10 cellular contexts compared by ENCODE assay signal in the genomic region with DNA sequence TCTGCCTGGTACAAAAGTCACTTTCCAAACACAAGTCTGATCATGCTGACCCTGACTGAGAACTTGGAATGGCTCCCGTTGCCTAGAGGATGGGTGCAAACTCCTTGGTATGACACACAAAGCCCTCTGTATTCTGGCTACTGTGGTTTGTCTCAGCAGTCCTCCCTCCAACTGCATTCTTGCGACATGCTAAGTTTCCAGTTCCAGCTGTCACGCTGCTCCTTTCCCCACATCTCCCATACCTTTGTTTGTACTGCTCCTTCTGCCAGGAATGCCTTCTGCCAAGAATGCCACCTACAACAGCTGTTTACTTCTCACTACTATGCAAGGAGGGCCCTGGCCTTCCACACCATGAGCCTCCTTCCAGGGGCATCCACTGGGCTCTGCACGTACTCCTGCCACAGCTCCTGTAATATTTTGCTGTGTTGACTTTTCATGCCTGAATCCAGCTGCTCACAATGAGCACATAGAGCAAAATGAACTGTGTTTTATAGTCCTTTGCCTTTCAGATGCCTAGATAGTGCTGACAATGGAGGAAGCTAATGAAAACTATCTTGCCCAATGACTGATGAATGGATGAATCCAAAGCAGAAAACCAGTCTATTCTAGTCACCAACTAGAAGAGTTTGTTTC.
DNase-seq lines count a peak whose midpoint lies in the region; ATAC-seq, FAIRE-seq and TF ChIP-seq lines count a peak whose summit lies in the region.
"Had no signal": no experiment of that assay in that cellular context is flagged by ENCODE, and none has a peak within 500 bp of the region (broad histone marks: within the 10 kb centered on the region; RNA-seq: fewer than 3 reads in every experiment).

No MANE protein-coding gene starts in this region.

- H4K20me1 ChIP-seq in IMR-90 (ENCODE audit: insufficient read depth, low read length): no peaks in the 10 kb centered on the region
- no peaks in the 10 kb centered on the region for H4K20me1 ChIP-seq in keratinocyte (ENCODE audit: control insufficient read depth, extremely low read depth, insufficient read depth, low read length)

- H3K27ac ChIP-seq in IMR-90 (ENCODE audit: insufficient read depth, low read length) (no peak overlapping the region), keratinocyte (ENCODE audit: control insufficient read depth, insufficient read depth, low read length) (peak overlapping the region; percentile 95), substantia nigra (ENCODE audit: low read depth, low read length, poor library complexity, severe bottlenecking) (no peak overlapping the region), A673 (ENCODE audit: low read depth, low read length, poor library complexity, severe bottlenecking) (no peak overlapping the region)

- H3K4me1 ChIP-seq in IMR-90 (ENCODE audit: control insufficient read depth, insufficient read depth, low read length) (peaks cover 9% of the 10 kb centered on the region), adipocyte (ENCODE audit: control insufficient read depth, insufficient read depth, low read length) (peaks cover 12% of the 10 kb centered on the region), keratinocyte (ENCODE audit: control insufficient read depth, extremely low read depth, insufficient read depth, low read length) (peaks cover 26% of the 10 kb centered on the region), A673 (ENCODE audit: insufficient read depth, low read length, poor library complexity, severe bottlenecking) (no peaks in the 10 kb centered on the region)

- H2BK120ac ChIP-seq in IMR-90 (ENCODE audit: low read depth, low read length): peak overlapping the region; percentile 57

- H2AFZ ChIP-seq in IMR-90 (replicated peaks; ENCODE audit: low read length, poor library complexity) (peak overlapping the region; percentile 80), keratinocyte (ENCODE audit: control insufficient read depth, low read length) (peak overlapping the region; percentile 51)

- no peaks in the 10 kb centered on the region for H3K79me1 ChIP-seq in IMR-90 (ENCODE audit: low read depth in 1 of 2, low read length in 2 of 2)

- H2AK5ac ChIP-seq in IMR-90 (ENCODE audit: low read depth, low read length): no peak overlapping the region

- CTCF ChIA-PET in IMR-90 (lab: Yijun Ruan, JAX) (no interaction called here), A673 (lab: Charles Lee) (no interaction called here)

- intact Hi-C loops in IMR-90 (cut with micrococcal nuclease) (no loop called here), A673 (cut with micrococcal nuclease; ENCODE audit: unreplicated experiment) (loop anchor here (10.0 kb wide), 1 partner anchor 543 kb away; the partner anchor contains the start of gene EFNB2)

- H3K36me3 ChIP-seq in IMR-90 (ENCODE audit: control insufficient read depth, insufficient read depth, low read length) (no peaks in the 10 kb centered on the region), adipocyte (ENCODE audit: control insufficient read depth, insufficient read depth, low read length, severe bottlenecking) (no peaks in the 10 kb centered on the region), keratinocyte (ENCODE audit: control insufficient read depth in 2 of 2, extremely low read depth in 1 of 2, insufficient read depth in 2 of 2, low read length in 2 of 2) (no peaks in the 10 kb centered on the region), A673 (ENCODE audit: insufficient read depth, low read length, poor library complexity, severe bottlenecking) (no peaks in the 10 kb centered on the region)

- no peak for TF ChIP-seq CTCF in IMR-90 (conservative IDR thresholded peaks at IDR 0.05; ENCODE audit: low read depth, low read length)
- TF ChIP-seq CTCF in keratinocyte (optimal IDR thresholded peaks at IDR 0.05 in 1 of 3, IDR thresholded peaks at IDR 0.05 in 1 of 3, conservative IDR thresholded peaks at IDR 0.05 in 1 of 3; ENCODE audit: extremely low read depth in 1 of 3, insufficient read depth in 2 of 3, low read length in 3 of 3): peak in 2 of 3 experiments; percentile 26 to 28
- no peak for TF ChIP-seq CTCF in A673 (conservative IDR thresholded peaks at IDR 0.05; ENCODE audit: low read depth, low read length)

- TF ChIP-seq POLR2A in IMR-90 (IDR thresholded peaks at IDR 0.05; ENCODE audit: low read depth, low read length): no peak

- POLR2A ChIA-PET in IMR-90 (lab: Charles Lee; ENCODE audit: unreplicated experiment): no interaction called here
- POLR2A ChIA-PET in A673 (lab: Charles Lee; ENCODE audit: low non-redundant PET): no interaction called here

- BruUV-seq in IMR-90 (replicated peaks; lab: Mats Ljungman, UMichigan) (no TSS peak), A673 (replicated peaks; lab: Mats Ljungman, UMichigan) (no TSS peak)

- peak overlapping the region in 1 of 2 experiments; percentile 7; a peak in 1 of 4 replicates for H4K8ac ChIP-seq in IMR-90 (ENCODE audit: low read depth in 2 of 2, low read length in 2 of 2)

- H3K4me2 ChIP-seq in IMR-90 (ENCODE audit: low read depth, low read length) (peak overlapping the region; percentile 5), keratinocyte (ENCODE audit: control insufficient read depth, extremely low read depth, insufficient read depth, low read depth, low read length) (peak overlapping the region; percentile 71)

- H3K27me3 ChIP-seq in IMR-90 (ENCODE audit: control insufficient read depth, insufficient read depth, low read length): no peaks in the 10 kb centered on the region
- H3K27me3 ChIP-seq in adipocyte (replicated peaks; ENCODE audit: control insufficient read depth, insufficient read depth, low read length): no peaks in the 10 kb centered on the region
- no peaks in the 10 kb centered on the region for H3K27me3 ChIP-seq in keratinocyte (ENCODE audit: control insufficient read depth, extremely low read depth, insufficient read depth, low read length)
- H3K27me3 ChIP-seq in A673 (replicated peaks; ENCODE audit: insufficient read depth, low read depth, low read length, poor library complexity): no peaks in the 10 kb centered on the region

- peak; percentile 100 for FAIRE-seq in keratinocyte (lab: Jason Lieb, UNC)

- H2AK9ac ChIP-seq in IMR-90 (replicated peaks; ENCODE audit: low read depth, low read length, poor library complexity): peak overlapping the region; percentile 47

- DNase-seq in IMR-90 (peak; percentile 80), adipocyte (ENCODE audit: low read depth) (peak; percentile 57), keratinocyte (ENCODE audit: low read depth, low spot score) (peak; percentile 100), substantia nigra (lab: John Stamatoyannopoulos, UW) (peak in 29 of 49 donors; percentile 1 to 71 (median 12)), A673 (ENCODE audit: low spot score) (no peak), NCI-H2081 treated with DMSO at 0.1 percent for 48 hours (lab: John Stamatoyannopoulos, UW) (no peak)
- DNase-seq: activated CD8-positive, alpha-beta memory T cell treated with anti-CD3 and anti-CD28 coated beads for 24 hours; cerebellar nuclear complex; stimulated activated CD4-positive, alpha-beta T cell treated with anti-CD3 and anti-CD28 coated beads, Interleukin-1b, Interleukin-23, amount 100 ng/mL, for 48 hours had no signal

- H3K4me3 ChIP-seq in IMR-90 (ENCODE audit: insufficient read depth, low read depth, low read length) (no peak overlapping the region), adipocyte (ENCODE audit: low read length) (no peak overlapping the region), keratinocyte (ENCODE audit: control insufficient read depth in 2 of 3, extremely low read depth in 1 of 3, insufficient read depth in 2 of 3, low read depth in 1 of 3, low read length in 3 of 3) (no peak overlapping the region), A673 (ENCODE audit: low read depth, low read length, poor library complexity, severe bottlenecking) (no peak overlapping the region)

- H3K14ac ChIP-seq in IMR-90 (replicated peaks; ENCODE audit: low read depth, low read length): no peak overlapping the region

- no peak overlapping the region for H4K91ac ChIP-seq in IMR-90 (ENCODE audit: insufficient read depth, low read depth, low read length)

- H4K5ac ChIP-seq in IMR-90 (ENCODE audit: low read depth, low read length): no peak overlapping the region

- TF ChIP-seq RAD21 in IMR-90 (IDR thresholded peaks at IDR 0.05; ENCODE audit: low read length): no peak

- H3K18ac ChIP-seq in IMR-90 (ENCODE audit: low read depth, low read length): no peak overlapping the region

- dilution Hi-C loops in IMR-90 (cut with HindIII; ENCODE audit: low sequenced_read_pairs, unreplicated experiment) (no loop called here), keratinocyte (cut with MboI; ENCODE audit: extremely low pct_ligation_motif_present, low sequenced_read_pairs) (no loop called here)

- H3K79me2 ChIP-seq in keratinocyte (ENCODE audit: control insufficient read depth, insufficient read depth, low read length): no peaks in the 10 kb centered on the region

- H3K56ac ChIP-seq in IMR-90 (ENCODE audit: extremely low read depth, insufficient read depth, low read length): no peak overlapping the region

- H3K23ac ChIP-seq in IMR-90 (ENCODE audit: low read depth, low read length): no peak overlapping the region

- H3K9me1 ChIP-seq in IMR-90 (ENCODE audit: insufficient read depth, low read length) (peaks cover 8% of the 10 kb centered on the region), keratinocyte (ENCODE audit: control insufficient read depth, extremely low read depth, insufficient read depth, low read length) (no peaks in the 10 kb centered on the region)

- peak overlapping the region; percentile 9 for H2BK5ac ChIP-seq in IMR-90 (ENCODE audit: low read depth, low read length, poor library complexity, severe bottlenecking)

- in situ Hi-C loops in IMR-90 (cut with MboI; ENCODE audit: low sequenced_read_pairs): no loop called here

- H3K9me3 ChIP-seq in IMR-90 (ENCODE audit: control insufficient read depth, insufficient read depth, low read length) (no peaks in the 10 kb centered on the region), adipocyte (ENCODE audit: control insufficient read depth, low read length) (no peaks in the 10 kb centered on the region), keratinocyte (ENCODE audit: control insufficient read depth, low read depth, low read length) (no peaks in the 10 kb centered on the region), A673 (ENCODE audit: low read depth, low read length, poor library complexity, severe bottlenecking) (no peaks in the 10 kb centered on the region)

- peak; percentile 83 for ATAC-seq in IMR-90 (ENCODE audit: low read depth)
- no peak for ATAC-seq in GM21526 (IDR thresholded peaks at IDR 0.05; ENCODE audit: low FRiP score, unreplicated experiment)

- peak overlapping the region; percentile 74; the same call in 1 of the 2 replicates for H2BK20ac ChIP-seq in IMR-90 (ENCODE audit: low read depth, low read length)

- peak overlapping the region; percentile 26; the same call in 1 of the 2 replicates for H3K4ac ChIP-seq in IMR-90 (ENCODE audit: low read depth, low read length)

- H2BK15ac ChIP-seq in IMR-90 (ENCODE audit: low read depth, low read length): 0 out of 3 replicates have a peak overlapping the region, but pooled peaks have one; percentile 37

- H3K9ac ChIP-seq in IMR-90 (ENCODE audit: low read depth, low read length) (no peak overlapping the region), adipocyte (ENCODE audit: low read length) (no peak overlapping the region), keratinocyte (ENCODE audit: control insufficient read depth, extremely low read depth, insufficient read depth, low read length) (peak overlapping the region; percentile 71)

- WGBS in IMR-90 (ENCODE audit: extremely low coverage in 2 of 2, insufficient read length in 1 of 2), 2 experiments: 20% methylated on average over 3 of the region's 4 CpGs; no CpG with 5 or more reads in 1 of the 2 experiments

Comparison
In these comparisons a context has a peak if more than half of its experiments do, and no peak if none do; other contexts are left out.
1. DNase-seq: peak in IMR-90 (single experiment), adipocyte (single experiment), keratinocyte (single experiment) and substantia nigra (29 of 49); none in A673 (single experiment) and NCI-H2081 treated with DMSO at 0.1 percent for 48 hours (single experiment).
2. CTCF ChIP-seq: peak in keratinocyte (2 of 3); none in IMR-90 (single experiment) and A673 (single experiment).